Comparison of ENCODE assay signal across 1 cellular context in the genomic region with DNA sequence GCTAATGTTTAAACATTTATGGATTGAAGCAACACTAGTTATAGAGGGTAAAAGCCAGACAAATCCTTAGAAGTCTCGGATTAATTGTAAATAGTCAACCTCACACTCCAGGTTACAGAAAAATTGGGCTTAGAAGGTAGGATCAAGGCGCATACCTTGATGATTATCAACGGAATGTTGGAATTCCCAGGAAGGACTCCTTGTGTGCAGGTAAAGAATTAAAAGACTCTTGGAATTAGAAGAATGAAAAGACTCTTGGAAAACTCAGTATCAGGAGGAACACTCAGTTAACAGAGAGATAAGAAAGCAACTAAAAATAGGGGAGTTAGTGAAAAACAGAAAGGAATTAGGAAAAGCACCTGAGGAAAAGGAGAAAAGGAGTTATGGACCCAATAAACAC.
TF ChIP-seq lines count a peak whose summit lies in the region.

No MANE protein-coding gene starts in this region.

TF ChIP-seq in GM23338, 12 proteins besides CTCF, POLR2A, EP300 and RAD21 (continued from another document):
- TF ChIP-seq, protein P1, sequence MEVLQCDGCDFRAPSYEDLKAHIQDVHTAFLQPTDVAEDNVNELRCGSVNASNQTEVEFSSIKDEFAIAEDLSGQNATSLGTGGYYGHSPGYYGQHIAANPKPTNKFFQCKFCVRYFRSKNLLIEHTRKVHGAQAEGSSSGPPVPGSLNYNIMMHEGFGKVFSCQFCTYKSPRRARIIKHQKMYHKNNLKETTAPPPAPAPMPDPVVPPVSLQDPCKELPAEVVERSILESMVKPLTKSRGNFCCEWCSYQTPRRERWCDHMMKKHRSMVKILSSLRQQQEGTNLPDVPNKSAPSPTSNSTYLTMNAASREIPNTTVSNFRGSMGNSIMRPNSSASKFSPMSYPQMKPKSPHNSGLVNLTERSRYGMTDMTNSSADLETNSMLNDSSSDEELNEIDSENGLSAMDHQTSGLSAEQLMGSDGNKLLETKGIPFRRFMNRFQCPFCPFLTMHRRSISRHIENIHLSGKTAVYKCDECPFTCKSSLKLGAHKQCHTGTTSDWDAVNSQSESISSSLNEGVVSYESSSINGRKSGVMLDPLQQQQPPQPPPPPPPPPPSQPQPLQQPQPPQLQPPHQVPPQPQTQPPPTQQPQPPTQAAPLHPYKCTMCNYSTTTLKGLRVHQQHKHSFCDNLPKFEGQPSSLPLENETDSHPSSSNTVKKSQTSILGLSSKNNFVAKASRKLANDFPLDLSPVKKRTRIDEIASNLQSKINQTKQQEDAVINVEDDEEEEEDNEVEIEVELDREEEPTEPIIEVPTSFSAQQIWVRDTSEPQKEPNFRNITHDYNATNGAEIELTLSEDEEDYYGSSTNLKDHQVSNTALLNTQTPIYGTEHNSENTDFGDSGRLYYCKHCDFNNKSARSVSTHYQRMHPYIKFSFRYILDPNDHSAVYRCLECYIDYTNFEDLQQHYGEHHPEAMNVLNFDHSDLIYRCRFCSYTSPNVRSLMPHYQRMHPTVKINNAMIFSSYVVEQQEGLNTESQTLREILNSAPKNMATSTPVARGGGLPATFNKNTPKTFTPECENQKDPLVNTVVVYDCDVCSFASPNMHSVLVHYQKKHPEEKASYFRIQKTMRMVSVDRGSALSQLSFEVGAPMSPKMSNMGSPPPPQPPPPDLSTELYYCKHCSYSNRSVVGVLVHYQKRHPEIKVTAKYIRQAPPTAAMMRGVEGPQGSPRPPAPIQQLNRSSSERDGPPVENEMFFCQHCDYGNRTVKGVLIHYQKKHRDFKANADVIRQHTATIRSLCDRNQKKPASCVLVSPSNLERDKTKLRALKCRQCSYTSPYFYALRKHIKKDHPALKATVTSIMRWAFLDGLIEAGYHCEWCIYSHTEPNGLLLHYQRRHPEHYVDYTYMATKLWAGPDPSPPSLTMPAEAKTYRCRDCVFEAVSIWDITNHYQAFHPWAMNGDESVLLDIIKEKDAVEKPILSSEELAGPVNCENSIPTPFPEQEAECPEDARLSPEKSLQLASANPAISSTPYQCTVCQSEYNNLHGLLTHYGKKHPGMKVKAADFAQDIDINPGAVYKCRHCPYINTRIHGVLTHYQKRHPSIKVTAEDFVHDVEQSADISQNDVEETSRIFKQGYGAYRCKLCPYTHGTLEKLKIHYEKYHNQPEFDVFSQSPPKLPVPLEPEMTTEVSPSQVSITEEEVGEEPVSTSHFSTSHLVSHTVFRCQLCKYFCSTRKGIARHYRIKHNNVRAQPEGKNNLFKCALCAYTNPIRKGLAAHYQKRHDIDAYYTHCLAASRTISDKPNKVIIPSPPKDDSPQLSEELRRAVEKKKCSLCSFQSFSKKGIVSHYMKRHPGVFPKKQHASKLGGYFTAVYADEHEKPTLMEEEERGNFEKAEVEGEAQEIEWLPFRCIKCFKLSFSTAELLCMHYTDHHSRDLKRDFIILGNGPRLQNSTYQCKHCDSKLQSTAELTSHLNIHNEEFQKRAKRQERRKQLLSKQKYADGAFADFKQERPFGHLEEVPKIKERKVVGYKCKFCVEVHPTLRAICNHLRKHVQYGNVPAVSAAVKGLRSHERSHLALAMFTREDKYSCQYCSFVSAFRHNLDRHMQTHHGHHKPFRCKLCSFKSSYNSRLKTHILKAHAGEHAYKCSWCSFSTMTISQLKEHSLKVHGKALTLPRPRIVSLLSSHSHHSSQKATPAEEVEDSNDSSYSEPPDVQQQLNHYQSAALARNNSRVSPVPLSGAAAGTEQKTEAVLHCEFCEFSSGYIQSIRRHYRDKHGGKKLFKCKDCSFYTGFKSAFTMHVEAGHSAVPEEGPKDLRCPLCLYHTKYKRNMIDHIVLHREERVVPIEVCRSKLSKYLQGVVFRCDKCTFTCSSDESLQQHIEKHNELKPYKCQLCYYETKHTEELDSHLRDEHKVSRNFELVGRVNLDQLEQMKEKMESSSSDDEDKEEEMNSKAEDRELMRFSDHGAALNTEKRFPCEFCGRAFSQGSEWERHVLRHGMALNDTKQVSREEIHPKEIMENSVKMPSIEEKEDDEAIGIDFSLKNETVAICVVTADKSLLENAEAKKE (CRISPR knock-in tag; IDR thresholded peaks at IDR 0.05): no peak
- TF ChIP-seq CREB1 (CRISPR knock-in tag; IDR thresholded peaks at IDR 0.05; ENCODE audit: low read depth) (no peak), STAT1 (IDR thresholded peaks at IDR 0.05; ENCODE audit: unreplicated experiment) (no peak)
